Comparison of ENCODE assay signal across 8 cellular contexts in the genomic region with DNA sequence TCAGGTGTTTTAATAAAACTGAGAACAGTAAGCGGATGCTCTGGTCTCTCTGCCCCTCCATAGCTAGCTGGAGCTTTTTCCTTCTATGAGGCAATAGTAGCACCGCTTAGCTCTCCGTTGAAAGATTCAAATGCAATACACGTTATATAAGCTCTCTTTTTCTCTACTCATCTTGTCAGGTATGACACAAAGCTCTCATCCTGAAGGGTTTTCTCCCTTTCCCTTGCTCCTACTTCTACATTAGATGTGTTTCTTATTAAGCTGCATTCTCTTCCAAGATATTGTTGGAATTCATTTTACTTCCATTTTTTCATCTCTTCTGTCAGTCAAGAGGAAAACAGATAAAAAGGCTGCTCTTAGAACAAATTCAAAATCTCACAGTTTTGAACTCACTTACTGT.
"Had no signal": no experiment of that assay in that cellular context is flagged by ENCODE, and none has a peak within 500 bp of the region (broad histone marks: within the 10 kb centered on the region; RNA-seq: fewer than 3 reads in every experiment).

No MANE protein-coding gene starts in this region.

- H3K36me3 Mint-ChIP-seq: IgD-negative memory B cell had no signal

- H3K4me3 Mint-ChIP-seq: IgD-negative memory B cell had no signal

- H3K4me3 ChIP-seq: K562 had no signal

- H3K9ac ChIP-seq: KMS-11 had no signal

- ATAC-seq: HepG2, K562 had no signal

- H3K27ac ChIP-seq: HL-60, KMS-11 had no signal

- H3K27me3 Mint-ChIP-seq: IgD-negative memory B cell had no signal

- DNase-seq: IMR-90, KBM-7, KG1 had no signal

- H3K4me2 ChIP-seq: KMS-11 had no signal
